Comparison of ENCODE assay signal across 28 cellular contexts in the genomic region with DNA sequence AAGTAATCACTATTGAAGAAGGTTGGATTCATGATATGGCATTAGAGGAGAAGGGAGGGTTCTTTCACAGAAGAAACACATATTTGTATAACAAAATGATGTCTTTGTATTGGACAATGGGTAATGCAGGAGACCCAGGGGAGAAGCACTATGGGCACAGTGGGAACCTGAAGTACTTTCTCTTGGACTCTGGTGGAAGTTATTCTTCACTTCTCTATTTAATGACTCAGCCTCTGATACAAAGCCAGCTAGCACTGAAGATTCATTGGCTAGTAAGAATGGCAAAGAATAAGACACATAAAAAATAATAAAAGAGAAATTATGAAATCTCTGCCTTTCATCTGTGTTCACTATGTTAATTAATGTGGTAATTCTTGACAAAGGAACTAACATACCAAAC.
DNase-seq lines count a peak whose midpoint lies in the region; TF ChIP-seq lines count a peak whose summit lies in the region.
"Had no signal": no experiment of that assay in that cellular context is flagged by ENCODE, and none has a peak within 500 bp of the region (broad histone marks: within the 10 kb centered on the region; RNA-seq: fewer than 3 reads in every experiment).

No MANE protein-coding gene starts in this region.

- H3K9me3 ChIP-seq in right atrium auricular region = no peaks in the 10 kb centered on the region
- H3K9me3 ChIP-seq: Caco-2, esophagus squamous epithelium, pancreas, thoracic aorta had no signal

- TF ChIP-seq CTCF in epithelial cell of esophagus (IDR thresholded peaks at IDR 0.05; ENCODE audit: insufficient read depth, low read depth, low read length, missing control alignments) = no peak
- TF ChIP-seq CTCF in right atrium auricular region (IDR thresholded peaks at IDR 0.05) = no peak

- no peak overlapping the region for H3K27ac ChIP-seq in right atrium auricular region
- H3K27ac ChIP-seq: C4-2B, esophagus squamous epithelium, neural progenitor cell, pancreas, thoracic aorta had no signal

- no peaks in the 10 kb centered on the region for H3K4me1 ChIP-seq in right atrium auricular region
- H3K4me1 ChIP-seq: Caco-2, esophagus squamous epithelium, neural progenitor cell had no signal

- no peak overlapping the region for H3K4me3 ChIP-seq in epithelial cell of esophagus (ENCODE audit: low read length)
- no peak overlapping the region for H3K4me3 ChIP-seq in right atrium auricular region
- H3K4me3 ChIP-seq: esophagus squamous epithelium, neural progenitor cell, pancreas, thoracic aorta had no signal

- DNase-seq in CD1c-positive myeloid dendritic cell (ENCODE audit: extremely low spot score) (peak; percentile 8), NCI-H69 (lab: John Stamatoyannopoulos, UW) (peak; percentile 7), epithelial cell of esophagus (ENCODE audit: low read depth) (peak; percentile 6), iris pigment epithelial cell (ENCODE audit: low read depth) (peak; percentile 58), AML-193 (lab: John Stamatoyannopoulos, UW) (no peak), NCI-H2081 treated with DMSO at 0.1 percent for 48 hours (lab: John Stamatoyannopoulos, UW) (no peak), right atrium auricular region (ENCODE audit: low spot score) (no peak)
- DNase-seq: activated CD4-positive, alpha-beta T cell treated with anti-CD3 and anti-CD28 coated beads for 48 hours; activated effector memory CD4-positive, alpha-beta T cell treated with Interleukin-2 at 50 U/mL for 16 hours; activated T-cell treated with anti-CD3 and anti-CD28 coated beads, Interleukin-2, amount 50 U/mL, for 1 hour; aorta; Caco-2; esophagus squamous epithelium; glutamatergic neuron; HCEC 1CT; Kasumi-1; left ventricle myocardium superior; NCI-H1048; NCI-H1694; NCI-H524 treated with DMSO at 0.1 percent for 48 hours; OCI-M1; pancreas; retina; stimulated activated CD4-positive, alpha-beta T cell treated with anti-CD3 and anti-CD28 coated beads, Interleukin-1b, Interleukin-23, amount 100 ng/mL, for 48 hours; stimulated activated naive CD4-positive, alpha-beta T cell treated with Interleukin-2 at 50 U/mL for 16 hours had no signal

- H3K36me3 ChIP-seq in right atrium auricular region = no peaks in the 10 kb centered on the region
- H3K36me3 ChIP-seq: esophagus squamous epithelium, neural progenitor cell, pancreas, thoracic aorta had no signal

- no peaks in the 10 kb centered on the region for H3K27me3 ChIP-seq in right atrium auricular region
- H3K27me3 ChIP-seq: esophagus squamous epithelium, neural progenitor cell, pancreas had no signal

Comparison
In these comparisons a context has a peak if more than half of its experiments do, and no peak if none do; other contexts are left out.
1. DNase-seq: peak in CD1c-positive myeloid dendritic cell (single experiment), NCI-H69 (single experiment), epithelial cell of esophagus (single experiment) and iris pigment epithelial cell (single experiment); none in AML-193 (0 of 2), NCI-H2081 treated with DMSO at 0.1 percent for 48 hours (single experiment) and right atrium auricular region (single experiment).